In the genomic region with DNA sequence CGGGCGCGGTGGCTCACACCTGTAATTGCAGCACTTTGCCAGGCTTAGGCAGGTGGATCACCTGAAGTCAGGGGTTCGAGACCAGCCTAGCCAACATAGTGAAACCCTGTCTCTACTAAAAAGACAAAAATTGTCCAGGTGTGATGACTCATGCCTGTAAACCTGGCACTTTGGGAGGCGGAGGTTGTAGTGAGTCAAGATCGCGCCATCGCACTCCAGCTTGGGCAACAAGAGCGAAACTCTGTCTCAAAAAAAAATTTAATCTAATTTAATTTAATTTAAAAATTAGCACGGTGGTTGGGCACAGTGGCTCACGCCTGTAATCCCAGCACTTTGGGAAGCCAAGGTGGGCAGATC, we compare ENCODE assay signal across 17 cellular contexts. TPM values are rescaled to one million over a fixed set of nuclear protein-coding genes. Genes with fewer than 3 reads are reported as not detected.
DNase-seq lines count a peak whose midpoint lies in the region; ATAC-seq, FAIRE-seq and TF ChIP-seq lines count a peak whose summit lies in the region.
"Not testable (repeated sequence)": the region's sequence is repeated elsewhere in the genome, so short reads cannot be mapped to it uniquely, and the experiment has no call there.
"Had no signal": no experiment of that assay in that cellular context is flagged by ENCODE, and none has a peak within 500 bp of the region (broad histone marks: within the 10 kb centered on the region; RNA-seq: fewer than 3 reads in every experiment).

No MANE protein-coding gene starts in this region.

- H3K4me3 Mint-ChIP-seq in neural progenitor cell = peak overlapping the region; percentile 27

- H4K20me1 ChIP-seq in PC-3 (ENCODE audit: low read length); K562 (replicated peaks; ENCODE audit: control insufficient read depth, insufficient read depth, low read length): not testable (repeated sequence)
- H4K20me1 ChIP-seq in neural progenitor cell (ENCODE audit: low read depth) = peaks cover 61% of the 10 kb centered on the region

- H3K36me3 Mint-ChIP-seq in neural progenitor cell = not testable (repeated sequence)

- WGBS in A549 (ENCODE audit: missing lambda C conversion rate) = 89% methylated on average over 11 of the region's 11 CpGs
- 89% methylated on average over 11 of the region's 11 CpGs for WGBS in K562 (ENCODE audit: insufficient coverage, low coverage, missing lambda C conversion rate)

- not testable (repeated sequence) for H3K9me3 ChIP-seq in A549; PC-3 (ENCODE audit: low read length); K562 (replicated peaks; ENCODE audit: control insufficient read depth, insufficient read depth, low read depth, low read length); neural progenitor cell (ENCODE audit: low read depth)

- H3K27ac Mint-ChIP-seq in neural progenitor cell = not testable (repeated sequence)

- H2AFZ ChIP-seq in PC-3 (ENCODE audit: low read length); K562 (ENCODE audit: low read depth, low read length); neural progenitor cell (replicated peaks): not testable (repeated sequence)

- FAIRE-seq in A549 (lab: Jason Lieb, UNC); K562 (lab: Jason Lieb, UNC); bronchial epithelial cell (lab: Jason Lieb, UNC): not testable (repeated sequence)

- TF ChIP-seq POLR2A in A549 (IDR thresholded peaks at IDR 0.05; ENCODE audit: low read length); K562 (conservative IDR thresholded peaks at IDR 0.05); erythroblast (IDR thresholded peaks at IDR 0.05; ENCODE audit: low read length): not testable (repeated sequence)

- ATAC-seq in A549, PC-3, K562: not testable (repeated sequence)

- not testable (repeated sequence) for H3K79me2 ChIP-seq in PC-3 (ENCODE audit: low read length); neural progenitor cell (ENCODE audit: low read depth)
- H3K79me2 ChIP-seq in K562 (ENCODE audit: control insufficient read depth, insufficient read depth, low read length) = peaks cover 47% of the 10 kb centered on the region

- H3K9me3 Mint-ChIP-seq in neural progenitor cell = not testable (repeated sequence)

- H3K27me3 ChIP-seq in PC-3 (ENCODE audit: low read length) = peaks cover 17% of the 10 kb centered on the region
- H3K27me3 ChIP-seq in K562 (ENCODE audit: control insufficient read depth in 2 of 2, insufficient read depth in 2 of 2, low read length in 2 of 2) = not testable (repeated sequence)
- H3K27me3 ChIP-seq in bronchial epithelial cell (ENCODE audit: control insufficient read depth, insufficient read depth, low read length) = peaks cover 17% of the 10 kb centered on the region
- H3K27me3 ChIP-seq in neural progenitor cell = peaks cover 75% of the 10 kb centered on the region

- not testable (repeated sequence) for H3K4me1 ChIP-seq in A549; PC-3 (ENCODE audit: insufficient read depth, low read length); neural progenitor cell
- H3K4me1 ChIP-seq in K562 (replicated peaks in 1 of 2; ENCODE audit: control insufficient read depth in 2 of 2, insufficient read depth in 2 of 2, low read length in 2 of 2) = peaks cover 30 to 59% of the 10 kb centered on the region in 2 experiments; a peak in 4 of 5 replicates

- intact Hi-C loops in PC-3 (cut with micrococcal nuclease) = not testable (repeated sequence)
- intact Hi-C loops in K562 (cut with micrococcal nuclease) = loop anchor here (2.0 kb wide), 1 partner anchor 36 kb away; no protein-coding TSS in a partner anchor

- peaks cover 48% of the 10 kb centered on the region for H3K27me3 Mint-ChIP-seq in neural progenitor cell (ENCODE audit: insufficient read depth, low read depth)

- DNase-seq in A549 (ENCODE audit: low read depth in 1 of 2, low spot score in 1 of 2); K562 (ENCODE audit: extremely low read depth in 1 of 4, low spot score in 3 of 4); neural progenitor cell (ENCODE audit: low spot score): not testable (repeated sequence)
- peak in 48 of 76 experiments; percentile 26 to 96 (median 60) for DNase-seq in HUDEP-2 (lab: John Stamatoyannopoulos, UW; ENCODE audit: unreplicated experiment in 76 of 76)
- DNase-seq in PC-3 = peak; percentile 16
- peak; percentile 33 for DNase-seq in bronchial epithelial cell (ENCODE audit: low read depth)
- peak; percentile 78 to 79 for DNase-seq in erythroblast (lab: John Stamatoyannopoulos, UW)

- not testable (repeated sequence) for H3K4me1 Mint-ChIP-seq in neural progenitor cell

- H3K4me2 ChIP-seq in A549; PC-3 (ENCODE audit: low read length); neural progenitor cell: not testable (repeated sequence)
- peak overlapping the region; percentile 80 for H3K4me2 ChIP-seq in K562 (ENCODE audit: insufficient read depth, low read length)

- TF ChIP-seq CTCF in A549 (IDR thresholded peaks at IDR 0.05); PC-3 (conservative IDR thresholded peaks at IDR 0.05; ENCODE audit: low read depth, low read length); K562 (IDR thresholded peaks at IDR 0.05 in 2 of 3, conservative IDR thresholded peaks at IDR 0.05 in 1 of 3; ENCODE audit: insufficient read depth in 2 of 3, low read depth in 1 of 3, low read length in 3 of 3); bronchial epithelial cell (IDR thresholded peaks at IDR 0.05; ENCODE audit: insufficient read depth, low read length, severe bottlenecking); neural progenitor cell (IDR thresholded peaks at IDR 0.05): not testable (repeated sequence)

- not testable (repeated sequence) for H3K27ac ChIP-seq in A549; PC-3 (ENCODE audit: low read length); neural progenitor cell
- peak overlapping the region; percentile 57; the same call in 1 of the 3 replicates for H3K27ac ChIP-seq in K562 (ENCODE audit: extremely low read depth, low read depth, low read length)

- BruUV-seq in PC-3 (replicated peaks; lab: Mats Ljungman, UMichigan); K562 (replicated peaks; lab: Mats Ljungman, UMichigan): not testable (repeated sequence)

- not testable (repeated sequence) for H3K9me1 ChIP-seq in K562 (ENCODE audit: control insufficient read depth, insufficient read depth, low read length)

- CTCF ChIA-PET in A549 (lab: Yijun Ruan, JAX) = interaction anchor here (0.6 to 5.8 kb wide), 6 partner anchors 10 to 184 kb away, joined by 3 to 88 read pairs (median 4); partner anchors contain the start of gene HBM
- CTCF ChIA-PET in PC-3 (lab: Charles Lee) = not testable (repeated sequence)
- CTCF ChIA-PET in K562 (lab: Yijun Ruan, JAX; ENCODE audit: low intra/inter-chr PET ratio) = interaction anchor here (4.5 kb wide), 1 partner anchor 82 kb away, joined by 27 read pairs; no protein-coding TSS in a partner anchor

- not testable (repeated sequence) for TF ChIP-seq RAD21 in A549 (conservative IDR thresholded peaks at IDR 0.05 in 1 of 2, IDR thresholded peaks at IDR 0.05 in 1 of 2); K562 (CRISPR knock-in tag; conservative IDR thresholded peaks at IDR 0.05 in 1 of 2, IDR thresholded peaks at IDR 0.05 in 1 of 2)

- H3K9me2 ChIP-seq in PC-3 (replicated peaks; ENCODE audit: low read length) = not testable (repeated sequence)

- H3K9ac ChIP-seq in PC-3 (ENCODE audit: low read length); neural progenitor cell: not testable (repeated sequence)
- H3K9ac ChIP-seq in K562 (ENCODE audit: insufficient read depth in 1 of 2, low read depth in 2 of 2, low read length in 2 of 2) = 0 out of 4 replicates have a peak overlapping the region, but pooled peaks of 1 of the 2 experiments have one; percentile 63

- POLR2A ChIA-PET in A549 (lab: Yijun Ruan, JAX); PC-3 (lab: Charles Lee; ENCODE audit: unreplicated experiment): not testable (repeated sequence)
- POLR2A ChIA-PET in K562 (lab: Yijun Ruan, JAX) = interaction anchor here (1.0 to 1.8 kb wide), 2 partner anchors 21 to 81 kb away, joined by 3 to 7 read pairs; no protein-coding TSS in a partner anchor

- in situ Hi-C loops in K562 (cut with MboI) = not testable (repeated sequence)

- TF ChIP-seq EP300 in A549 (IDR thresholded peaks at IDR 0.05); K562 (IDR thresholded peaks at IDR 0.05; ENCODE audit: low read length): not testable (repeated sequence)

- H3K36me3 ChIP-seq in PC-3 (ENCODE audit: low read depth, low read length); bronchial epithelial cell (ENCODE audit: control insufficient read depth, insufficient read depth, low read length); neural progenitor cell: not testable (repeated sequence)
- H3K36me3 ChIP-seq in K562 (ENCODE audit: control insufficient read depth, insufficient read depth, low read length) = peaks cover 24% of the 10 kb centered on the region

- not testable (repeated sequence) for H3K4me3 ChIP-seq in A549; PC-3 (ENCODE audit: low read length); K562; bronchial epithelial cell (ENCODE audit: low read depth, low read length); neural progenitor cell

- not testable (repeated sequence) for H3F3A ChIP-seq in PC-3 (ENCODE audit: low read length, unreplicated experiment)
- peaks cover 42% of the 10 kb centered on the region for H3F3A ChIP-seq in neural progenitor cell (ENCODE audit: low read depth)

RNA-seq across cellular contexts. Expression of gene HBQ1, which starts 1.6 kb away (rescaled TPM):
- 2.0 and 2.3 TPM in 2 replicates for polyA plus RNA-seq in A549 (2011; rRNA removed)
- polyA plus RNA-seq in A549 (2012; cell fraction: cytosol; rRNA removed) = 13.0 and 19.4 TPM in 2 replicates
- 13.2 and 19.5 TPM in 2 replicates for polyA plus RNA-seq in A549 (2012; cell fraction: nucleus; rRNA removed)
- 2.8 to 4.7 TPM (median 3.2 TPM) in 3 replicates for polyA plus RNA-seq in A549 (2017; fragmentation: RNase III; extraction: RNeasy Plus Mini Kit Qiagen cat#74134 plus additional on column Dnase treatment)
- polyA minus RNA-seq in A549 (2011; rRNA and poly(A)+ RNA removed) = not detected in 2 replicates
- total RNA-seq in PC-3 (2014; rRNA removed) = not detected in 2 replicates
- total RNA-seq in K562 (2011; cell fraction: chromatin; rRNA removed; ENCODE audit: low replicate concordance) = 2.5 and 15.0 TPM in 2 replicates
- total RNA-seq in K562 (2011; cell fraction: nucleolus; rRNA removed) = 26.7 and 30.4 TPM in 2 replicates
- total RNA-seq in K562 (2011; cell fraction: nucleoplasm; rRNA removed) = 12.8 and 14.4 TPM in 2 replicates
- total RNA-seq in K562 (2014; rRNA removed) = 190 and 204 TPM in 2 replicates
- total RNA-seq in K562 (2014; rRNA removed; fragmentation: Illumina TruSeq; extraction: Trizol) = 1.7 and 2.3 TPM in 2 replicates
- total RNA-seq in K562 (2015; rRNA removed; fragmentation: Illumina TruSeq; extraction: Trizol) = 19.8 and 24.0 TPM in 2 replicates
- 89.7 and 102 TPM in 2 replicates for total RNA-seq in K562 (2021)
- polyA plus RNA-seq in K562 (2011; rRNA removed) = 23.1 and 32.6 TPM in 2 replicates
- 116 and 521 TPM in 2 replicates for polyA plus RNA-seq in K562 (2011; cell fraction: cytosol; rRNA removed)
- 52.1 and 114 TPM in 2 replicates for polyA plus RNA-seq in K562 (2011; cell fraction: nucleus; rRNA removed)
- 65.9 and 71.5 TPM in 2 replicates for polyA plus RNA-seq in K562 (2012)
- 4.8 and 31.2 TPM in 2 replicates for polyA plus RNA-seq in K562 (2014; fragmentation: Illumina TruSeq; extraction: Trizol)
- 10 to 100 TPM; 11.1 to 17.9 TPM for polyA plus RNA-seq in K562 (2014; fragmentation: Nextera tagmentation; extraction: Ambion mirVana)
- polyA plus RNA-seq in K562 (2014; rRNA removed) = 151 and 161 TPM in 2 replicates
- 0.81 and 2.2 TPM in 2 replicates for polyA minus RNA-seq in K562 (2011; rRNA and poly(A)+ RNA removed)
- 8.6 and 9.8 TPM in 2 replicates for polyA minus RNA-seq in K562 (2011; cell fraction: cytosol; rRNA and poly(A)+ RNA removed)
- 6.5 and 7.7 TPM in 2 replicates for polyA minus RNA-seq in K562 (2011; cell fraction: nucleus; rRNA and poly(A)+ RNA removed)
- not detected in 2 replicates for total RNA-seq in bronchial epithelial cell
- total RNA-seq in neural progenitor cell (ENCODE audit: low replicate concordance) = 3.8 TPM in 1 of 2 replicates, not detected in the other
- total RNA-seq: A172; CD4-positive, alpha-beta memory T cell; CD4-positive, CD25-positive, alpha-beta regulatory T cell; CD8-positive, alpha-beta memory T cell; Daoy; GM12878 had no signal
- polyA plus RNA-seq: AG04450; CD14-positive monocyte; CD4-positive, alpha-beta memory T cell; CD4-positive, CD25-positive, alpha-beta regulatory T cell; GM12878 had no signal

RNA-seq across cellular contexts. Expression of gene HBA1, which starts 2.2 kb away (rescaled TPM):
- polyA plus RNA-seq in A549 (2011; rRNA removed) (not detected in 2 replicates), A549 (2017; fragmentation: RNase III; extraction: RNeasy Plus Mini Kit Qiagen cat#74134 plus additional on column Dnase treatment) (0.51 to 1.3 TPM (median 0.58 TPM) in 3 replicates), K562 (2011; rRNA removed) (225 and 945 TPM in 2 replicates), K562 (2014; fragmentation: Illumina TruSeq; extraction: Trizol) (380 and 1,790 TPM in 2 replicates), K562 (2014; fragmentation: Nextera tagmentation; extraction: Ambion mirVana) (100 to 1,000 TPM; 280 to 426 TPM), K562 (2014; rRNA removed) (1,187 and 1,422 TPM in 2 replicates)
- 1.8 and 2.7 TPM in 2 replicates for polyA plus RNA-seq in A549 (2012; cell fraction: cytosol; rRNA removed)
- polyA plus RNA-seq in A549 (2012; cell fraction: nucleus; rRNA removed) = 1.2 and 2.6 TPM in 2 replicates
- 0.74 TPM in 1 of 2 replicates, not detected in the other for polyA minus RNA-seq in A549 (2011; rRNA and poly(A)+ RNA removed)
- total RNA-seq in PC-3 (2014; rRNA removed) (not detected in 2 replicates), K562 (2014; rRNA removed) (833 and 1,312 TPM in 2 replicates), K562 (2014; rRNA removed; fragmentation: Illumina TruSeq; extraction: Trizol) (75.7 and 128 TPM in 2 replicates), K562 (2015; rRNA removed; fragmentation: Illumina TruSeq; extraction: Trizol) (235 and 260 TPM in 2 replicates), K562 (2021) (2,388 and 2,454 TPM in 2 replicates), bronchial epithelial cell (not detected in 2 replicates), neural progenitor cell (ENCODE audit: low replicate concordance) (not detected in 2 replicates)
- 48.1 and 106 TPM in 2 replicates for total RNA-seq in K562 (2011; cell fraction: chromatin; rRNA removed; ENCODE audit: low replicate concordance)
- 358 and 373 TPM in 2 replicates for total RNA-seq in K562 (2011; cell fraction: nucleolus; rRNA removed)
- 287 and 376 TPM in 2 replicates for total RNA-seq in K562 (2011; cell fraction: nucleoplasm; rRNA removed)
- polyA plus RNA-seq in K562 (2011; cell fraction: cytosol; rRNA removed) = 1,412 and 5,030 TPM in 2 replicates
- 376 and 755 TPM in 2 replicates for polyA plus RNA-seq in K562 (2011; cell fraction: nucleus; rRNA removed)
- polyA plus RNA-seq in K562 (2012) = 890 and 2,659 TPM in 2 replicates
- 234 and 324 TPM in 2 replicates for polyA minus RNA-seq in K562 (2011; rRNA and poly(A)+ RNA removed)
- 1,514 and 1,646 TPM in 2 replicates for polyA minus RNA-seq in K562 (2011; cell fraction: cytosol; rRNA and poly(A)+ RNA removed)
- 170 and 258 TPM in 2 replicates for polyA minus RNA-seq in K562 (2011; cell fraction: nucleus; rRNA and poly(A)+ RNA removed)
- total RNA-seq: A172; CD4-positive, CD25-positive, alpha-beta regulatory T cell; CD8-positive, alpha-beta memory T cell; Daoy; G401 had no signal
- polyA plus RNA-seq: AG04450; CD4-positive, alpha-beta memory T cell had no signal

RNA-seq across cellular contexts. Expression of gene HBA2, which starts 6.0 kb away (rescaled TPM):
- polyA plus RNA-seq in A549 (2011; rRNA removed) = 0.20 and 0.26 TPM in 2 replicates
- 0.30 and 0.36 TPM in 2 replicates for polyA plus RNA-seq in A549 (2012; cell fraction: cytosol; rRNA removed)
- 0.30 TPM in 1 of 2 replicates, not detected in the other for polyA plus RNA-seq in A549 (2012; cell fraction: nucleus; rRNA removed)
- 0.23 to 0.68 TPM in 2 of 3 replicates, not detected in the other for polyA plus RNA-seq in A549 (2017; fragmentation: RNase III; extraction: RNeasy Plus Mini Kit Qiagen cat#74134 plus additional on column Dnase treatment)
- not detected in 2 replicates for polyA minus RNA-seq in A549 (2011; rRNA and poly(A)+ RNA removed)
- not detected in 2 replicates for total RNA-seq in PC-3 (2014; rRNA removed)
- 30.8 and 82.0 TPM in 2 replicates for total RNA-seq in K562 (2011; cell fraction: chromatin; rRNA removed; ENCODE audit: low replicate concordance)
- total RNA-seq in K562 (2011; cell fraction: nucleolus; rRNA removed) = 188 and 285 TPM in 2 replicates
- 162 and 198 TPM in 2 replicates for total RNA-seq in K562 (2011; cell fraction: nucleoplasm; rRNA removed)
- 286 and 525 TPM in 2 replicates for total RNA-seq in K562 (2014; rRNA removed)
- total RNA-seq in K562 (2014; rRNA removed; fragmentation: Illumina TruSeq; extraction: Trizol) = 21.9 and 40.4 TPM in 2 replicates
- 60.6 and 61.0 TPM in 2 replicates for total RNA-seq in K562 (2015; rRNA removed; fragmentation: Illumina TruSeq; extraction: Trizol)
- 443 and 467 TPM in 2 replicates for total RNA-seq in K562 (2021)
- polyA plus RNA-seq in K562 (2011; rRNA removed) = 144 and 346 TPM in 2 replicates
- polyA plus RNA-seq in K562 (2011; cell fraction: cytosol; rRNA removed) = 625 and 2,736 TPM in 2 replicates
- polyA plus RNA-seq in K562 (2011; cell fraction: nucleus; rRNA removed) = 266 and 710 TPM in 2 replicates
- 154 and 603 TPM in 2 replicates for polyA plus RNA-seq in K562 (2012)
- polyA plus RNA-seq in K562 (2014; fragmentation: Illumina TruSeq; extraction: Trizol) = 106 and 709 TPM in 2 replicates
- 100 to 1,000 TPM; 331 to 366 TPM for polyA plus RNA-seq in K562 (2014; fragmentation: Nextera tagmentation; extraction: Ambion mirVana)
- 670 and 853 TPM in 2 replicates for polyA plus RNA-seq in K562 (2014; rRNA removed)
- polyA minus RNA-seq in K562 (2011; rRNA and poly(A)+ RNA removed) = 110 and 197 TPM in 2 replicates
- 1,122 and 1,215 TPM in 2 replicates for polyA minus RNA-seq in K562 (2011; cell fraction: cytosol; rRNA and poly(A)+ RNA removed)
- polyA minus RNA-seq in K562 (2011; cell fraction: nucleus; rRNA and poly(A)+ RNA removed) = 117 and 158 TPM in 2 replicates
- not detected in 2 replicates for total RNA-seq in bronchial epithelial cell
- total RNA-seq in neural progenitor cell (ENCODE audit: low replicate concordance) = not detected in 2 replicates
- total RNA-seq: A172; CD8-positive, alpha-beta memory T cell; G401 had no signal
- polyA plus RNA-seq: AG04450 had no signal

RNA-seq across cellular contexts. Expression of gene HBM, which starts 12.9 kb away (rescaled TPM):
- polyA plus RNA-seq in A549 (2011; rRNA removed) (not detected in 2 replicates), A549 (2017; fragmentation: RNase III; extraction: RNeasy Plus Mini Kit Qiagen cat#74134 plus additional on column Dnase treatment) (not detected in 3 replicates), K562 (2011; rRNA removed) (not detected in 2 replicates), K562 (2014; fragmentation: Illumina TruSeq; extraction: Trizol) (not detected in 2 replicates), K562 (2014; fragmentation: Nextera tagmentation; extraction: Ambion mirVana) (not detected), K562 (2014; rRNA removed) (not detected in 2 replicates)
- not detected in 2 replicates for polyA plus RNA-seq in A549 (2012; cell fraction: cytosol; rRNA removed)
- not detected in 2 replicates for polyA plus RNA-seq in A549 (2012; cell fraction: nucleus; rRNA removed)
- polyA minus RNA-seq in A549 (2011; rRNA and poly(A)+ RNA removed) = not detected in 2 replicates
- total RNA-seq in PC-3 (2014; rRNA removed) (not detected in 2 replicates), K562 (2014; rRNA removed) (not detected in 2 replicates), K562 (2014; rRNA removed; fragmentation: Illumina TruSeq; extraction: Trizol) (not detected in 2 replicates), K562 (2015; rRNA removed; fragmentation: Illumina TruSeq; extraction: Trizol) (not detected in 2 replicates), K562 (2021) (not detected in 2 replicates), bronchial epithelial cell (not detected in 2 replicates), neural progenitor cell (ENCODE audit: low replicate concordance) (not detected in 2 replicates)
- not detected in 2 replicates for total RNA-seq in K562 (2011; cell fraction: chromatin; rRNA removed; ENCODE audit: low replicate concordance)
- not detected in 2 replicates for total RNA-seq in K562 (2011; cell fraction: nucleolus; rRNA removed)
- total RNA-seq in K562 (2011; cell fraction: nucleoplasm; rRNA removed) = not detected in 2 replicates
- 1.2 TPM in 1 of 2 replicates, not detected in the other for polyA plus RNA-seq in K562 (2011; cell fraction: cytosol; rRNA removed)
- polyA plus RNA-seq in K562 (2011; cell fraction: nucleus; rRNA removed) = not detected in 2 replicates
- not detected in 2 replicates for polyA plus RNA-seq in K562 (2012)
- not detected in 2 replicates for polyA minus RNA-seq in K562 (2011; rRNA and poly(A)+ RNA removed)
- not detected in 2 replicates for polyA minus RNA-seq in K562 (2011; cell fraction: cytosol; rRNA and poly(A)+ RNA removed)
- not detected in 2 replicates for polyA minus RNA-seq in K562 (2011; cell fraction: nucleus; rRNA and poly(A)+ RNA removed)
- total RNA-seq: A172; A673; CD4-positive, alpha-beta memory T cell; CD4-positive, CD25-positive, alpha-beta regulatory T cell; CD8-positive, alpha-beta memory T cell; Daoy; G401; GM12878 had no signal
- polyA plus RNA-seq: AG04450; CD14-positive monocyte; CD4-positive, alpha-beta memory T cell; CD4-positive, CD25-positive, alpha-beta regulatory T cell; CD8-positive, alpha-beta memory T cell had no signal

RNA-seq across cellular contexts. Expression of gene HBZ, which starts 26.2 kb away (rescaled TPM):
- polyA plus RNA-seq in A549 (2011; rRNA removed) = not detected in 2 replicates
- polyA plus RNA-seq in A549 (2012; cell fraction: cytosol; rRNA removed) = not detected in 2 replicates
- polyA plus RNA-seq in A549 (2012; cell fraction: nucleus; rRNA removed) = not detected in 2 replicates
- not detected in 3 replicates for polyA plus RNA-seq in A549 (2017; fragmentation: RNase III; extraction: RNeasy Plus Mini Kit Qiagen cat#74134 plus additional on column Dnase treatment)
- polyA minus RNA-seq in A549 (2011; rRNA and poly(A)+ RNA removed) = 0.29 and 1.0 TPM in 2 replicates
- not detected in 2 replicates for total RNA-seq in PC-3 (2014; rRNA removed)
- total RNA-seq in K562 (2011; cell fraction: chromatin; rRNA removed; ENCODE audit: low replicate concordance) = 24.8 and 31.8 TPM in 2 replicates
- total RNA-seq in K562 (2011; cell fraction: nucleolus; rRNA removed) = 215 and 289 TPM in 2 replicates
- total RNA-seq in K562 (2011; cell fraction: nucleoplasm; rRNA removed) = 142 and 150 TPM in 2 replicates
- 207 and 227 TPM in 2 replicates for total RNA-seq in K562 (2014; rRNA removed)
- total RNA-seq in K562 (2014; rRNA removed; fragmentation: Illumina TruSeq; extraction: Trizol) = 35.6 and 63.2 TPM in 2 replicates
- total RNA-seq in K562 (2015; rRNA removed; fragmentation: Illumina TruSeq; extraction: Trizol) = 53.5 and 58.0 TPM in 2 replicates
- total RNA-seq in K562 (2021) = 480 and 495 TPM in 2 replicates
- 610 and 640 TPM in 2 replicates for polyA plus RNA-seq in K562 (2011; rRNA removed)
- 883 and 4,551 TPM in 2 replicates for polyA plus RNA-seq in K562 (2011; cell fraction: cytosol; rRNA removed)
- polyA plus RNA-seq in K562 (2011; cell fraction: nucleus; rRNA removed) = 162 and 437 TPM in 2 replicates
- polyA plus RNA-seq in K562 (2012) = 135 and 513 TPM in 2 replicates
- polyA plus RNA-seq in K562 (2014; fragmentation: Illumina TruSeq; extraction: Trizol) = 101 and 278 TPM in 2 replicates
- 100 to 1,000 TPM in 1 of 2 experiments, 10 to 100 TPM in 1; 80.7 to 113 TPM for polyA plus RNA-seq in K562 (2014; fragmentation: Nextera tagmentation; extraction: Ambion mirVana)
- polyA plus RNA-seq in K562 (2014; rRNA removed) = 365 and 410 TPM in 2 replicates
- 45.2 and 140 TPM in 2 replicates for polyA minus RNA-seq in K562 (2011; rRNA and poly(A)+ RNA removed)
- polyA minus RNA-seq in K562 (2011; cell fraction: cytosol; rRNA and poly(A)+ RNA removed) = 516 and 634 TPM in 2 replicates
- polyA minus RNA-seq in K562 (2011; cell fraction: nucleus; rRNA and poly(A)+ RNA removed) = 180 and 270 TPM in 2 replicates
- not detected in 2 replicates for total RNA-seq in bronchial epithelial cell
- not detected in 2 replicates for total RNA-seq in neural progenitor cell (ENCODE audit: low replicate concordance)
- total RNA-seq: A172; A673; CD4-positive, alpha-beta memory T cell; CD4-positive, CD25-positive, alpha-beta regulatory T cell; CD8-positive, alpha-beta memory T cell; Daoy; G401 had no signal
- polyA plus RNA-seq: AG04450; CD14-positive monocyte; CD4-positive, alpha-beta memory T cell; CD4-positive, CD25-positive, alpha-beta regulatory T cell; CD8-positive, alpha-beta memory T cell; GM12878 had no signal

Comparison
In these comparisons a context has a peak if more than half of its experiments do, and no peak if none do; other contexts are left out.
1. RNA of gene HBA1, which starts 2.2 kb away (total RNA-seq): 48.1 to 2,454 TPM in K562; not detected in PC-3, not detected in bronchial epithelial cell and not detected in neural progenitor cell; every median in the first group is over 10 times any median in the second.
2. RNA of gene HBA2, which starts 6.0 kb away (total RNA-seq): 21.9 to 525 TPM in K562; not detected in PC-3, not detected in bronchial epithelial cell and not detected in neural progenitor cell; every median in the first group is over 10 times any median in the second.